1 cellular context compared by ENCODE assay signal in genomic region chr22:42604403-42604802, GRCh38.
TF ChIP-seq lines count a peak whose summit lies in the region.

No MANE protein-coding gene starts in this region.

TF ChIP-seq in HepG2, 621 proteins besides CTCF, POLR2A, EP300 and RAD21:
- no peak for TF ChIP-seq ZNF776 (CRISPR knock-in tag; IDR thresholded peaks at IDR 0.05)
- TF ChIP-seq ZEB1 (IDR thresholded peaks at IDR 0.05; ENCODE audit: insufficient replicate concordance, low read depth) = peak; percentile 51
